ENCODE assay signal across 15 cellular contexts in genomic region chr16:85998178-85998867, GRCh38.
A peak's percentile ranks its signal among the peaks of the same experiment; 100 is the strongest.
DNase-seq lines count a peak whose midpoint lies in the region; ATAC-seq and TF ChIP-seq lines count a peak whose summit lies in the region.
"Had no signal": no experiment of that assay in that cellular context is flagged by ENCODE, and none has a peak within 500 bp of the region (broad histone marks: within the 10 kb centered on the region; RNA-seq: fewer than 3 reads in every experiment).

No MANE protein-coding gene starts in this region.

- no peak for TF ChIP-seq CTCF in MM.1S (IDR thresholded peaks at IDR 0.05; ENCODE audit: low read length)

- H3F3A ChIP-seq in MM.1S (ENCODE audit: insufficient read depth, low read length), result no peaks in the 10 kb centered on the region

- H3K9ac ChIP-seq in BLaER1 (no peak overlapping the region), MM.1S (ENCODE audit: low read length) (no peak overlapping the region)

- no peak overlapping the region for H2AFZ ChIP-seq in MM.1S (ENCODE audit: low read length)

- no peaks in the 10 kb centered on the region for H3K79me2 ChIP-seq in MM.1S (ENCODE audit: low read length)

- H3K9me3 Mint-ChIP-seq in activated T-helper 1 cell treated with anti-CD3 and anti-CD28 coated beads, Interleukin-12 subunit alpha, Interleukin-12 subunit beta, Interleukin-2, Interleukin-4 antibody, amounts not matched to agents 30 ng/mL and 10 ng/mL and 1 ng/mL, durations not matched to agents 14 hours and 24 hours and 36 hours, result no peaks in the 10 kb centered on the region
- peaks cover 0 to 5% (median 0%) of the 10 kb centered on the region in 7 donors for H3K9me3 Mint-ChIP-seq in naive B cell

- no peak for ATAC-seq in naive B cell (ENCODE audit: low read depth in 2 of 2)
- ATAC-seq in activated CD4-positive, CD25-positive, alpha-beta regulatory T cell treated with anti-CD3 and anti-CD28 coated beads, Interleukin-2, amount 50 U/mL, for 24 hours, result no peak
- ATAC-seq: left lung, Right ventricle myocardium inferior had no signal

- H3K4me3 Mint-ChIP-seq in activated T-helper 1 cell treated with anti-CD3 and anti-CD28 coated beads, Interleukin-12 subunit alpha, Interleukin-12 subunit beta, Interleukin-2, Interleukin-4 antibody, amounts not matched to agents 30 ng/mL and 10 ng/mL and 1 ng/mL, durations not matched to agents 14 hours and 24 hours and 36 hours, result peak overlapping the region; percentile 13
- peak overlapping the region; percentile 2 to 76 (median 40) for H3K4me3 Mint-ChIP-seq in naive B cell

- peak; percentile 54 for DNase-seq in DMS79 treated with DMSO at 0.1 percent for 48 hours (lab: John Stamatoyannopoulos, UW)
- no peak for DNase-seq in activated T-helper 1 cell treated with anti-CD3 and anti-CD28 coated beads, Interleukin-12 subunit alpha, Interleukin-12 subunit beta, Interleukin-2, Interleukin-4 antibody, amounts not matched to agents 30 ng/mL and 10 ng/mL and 1 ng/mL, durations not matched to agents 14 hours and 24 hours and 36 hours (ENCODE audit: low spot score)
- no peak for DNase-seq in naive B cell
- DNase-seq in MM.1S, result no peak
- no peak for DNase-seq in NCI-H82 (lab: John Stamatoyannopoulos, UW)
- DNase-seq: activated effector memory CD4-positive, alpha-beta T cell treated with anti-CD3 and anti-CD28 coated beads, Interleukin-2, amount 50 U/mL, for 16 hours; GOT3; Karpas-422; left lung; NCI-H526; stimulated activated CD4-positive, alpha-beta T cell treated with anti-CD3 and anti-CD28 coated beads, Interleukin-15, amount 100 ng/mL, for 24 hours; tibial artery had no signal

- H4K20me1 ChIP-seq in BLaER1, result no peaks in the 10 kb centered on the region
- H4K20me1 ChIP-seq in MM.1S (ENCODE audit: insufficient read depth, low read length), result no peaks in the 10 kb centered on the region

- H3K27ac ChIP-seq in BLaER1 (0 out of 2 replicates have a peak overlapping the region, but pooled peaks have one; percentile 14), MM.1S (ENCODE audit: low read length) (no peak overlapping the region)
- H3K27ac ChIP-seq: left lung, tibial artery had no signal

- peak overlapping the region; percentile 71 for H3K27ac Mint-ChIP-seq in activated T-helper 1 cell treated with anti-CD3 and anti-CD28 coated beads, Interleukin-12 subunit alpha, Interleukin-12 subunit beta, Interleukin-2, Interleukin-4 antibody, amounts not matched to agents 30 ng/mL and 10 ng/mL and 1 ng/mL, durations not matched to agents 14 hours and 24 hours and 36 hours
- H3K27ac Mint-ChIP-seq in naive B cell, result peak overlapping the region in 2 of 6 donors; percentile 48 to 91

- H3K9me3 ChIP-seq in BLaER1 (no peaks in the 10 kb centered on the region), MM.1S (replicated peaks; ENCODE audit: insufficient read depth, low read length) (no peaks in the 10 kb centered on the region)
- H3K9me3 ChIP-seq: left lung, tibial artery had no signal

- peaks cover 29% of the 10 kb centered on the region for H3K4me1 Mint-ChIP-seq in activated T-helper 1 cell treated with anti-CD3 and anti-CD28 coated beads, Interleukin-12 subunit alpha, Interleukin-12 subunit beta, Interleukin-2, Interleukin-4 antibody, amounts not matched to agents 30 ng/mL and 10 ng/mL and 1 ng/mL, durations not matched to agents 14 hours and 24 hours and 36 hours (ENCODE audit: low read depth)
- peaks cover 41 to 89% (median 57%) of the 10 kb centered on the region in 3 donors for H3K4me1 Mint-ChIP-seq in naive B cell

- H3K4me1 ChIP-seq in BLaER1 (peaks cover 55% of the 10 kb centered on the region), MM.1S (ENCODE audit: low read length) (no peaks in the 10 kb centered on the region)
- H3K4me1 ChIP-seq: left lung had no signal

- no peaks in the 10 kb centered on the region for H3K36me3 ChIP-seq in BLaER1
- H3K36me3 ChIP-seq in MM.1S (replicated peaks; ENCODE audit: insufficient read depth, low read length), result no peaks in the 10 kb centered on the region
- H3K36me3 ChIP-seq: left lung, tibial artery had no signal

- no peaks in the 10 kb centered on the region for H3K36me3 Mint-ChIP-seq in activated T-helper 1 cell treated with anti-CD3 and anti-CD28 coated beads, Interleukin-12 subunit alpha, Interleukin-12 subunit beta, Interleukin-2, Interleukin-4 antibody, amounts not matched to agents 30 ng/mL and 10 ng/mL and 1 ng/mL, durations not matched to agents 14 hours and 24 hours and 36 hours (ENCODE audit: low read depth)
- no peaks in the 10 kb centered on the region for H3K36me3 Mint-ChIP-seq in naive B cell

- H3K27me3 Mint-ChIP-seq in activated T-helper 1 cell treated with anti-CD3 and anti-CD28 coated beads, Interleukin-12 subunit alpha, Interleukin-12 subunit beta, Interleukin-2, Interleukin-4 antibody, amounts not matched to agents 30 ng/mL and 10 ng/mL and 1 ng/mL, durations not matched to agents 14 hours and 24 hours and 36 hours (ENCODE audit: insufficient read depth), result no peaks in the 10 kb centered on the region
- H3K27me3 Mint-ChIP-seq in naive B cell, result no peaks in the 10 kb centered on the region

- intact Hi-C loops in activated T-helper 1 cell treated with anti-CD3 and anti-CD28 coated beads, Interleukin-12 subunit alpha, Interleukin-12 subunit beta, Interleukin-2, Interleukin-4 antibody, amounts not matched to agents 30 ng/mL and 10 ng/mL and 1 ng/mL, durations not matched to agents 14 hours and 24 hours and 36 hours (cut with micrococcal nuclease), result loop anchor here (10.0 kb wide), 1 partner anchor 444 kb away; no protein-coding TSS in a partner anchor

- H3K9me2 ChIP-seq in MM.1S (replicated peaks; ENCODE audit: insufficient read depth, low read length), result no peaks in the 10 kb centered on the region

- H3K4me3 ChIP-seq in BLaER1 (no peak overlapping the region), MM.1S (ENCODE audit: low read length) (no peak overlapping the region)
- H3K4me3 ChIP-seq: left lung, tibial artery had no signal

- no peaks in the 10 kb centered on the region for H3K27me3 ChIP-seq in BLaER1
- H3K27me3 ChIP-seq in MM.1S (replicated peaks; ENCODE audit: insufficient read depth, low read length), result peaks cover 88% of the 10 kb centered on the region
- H3K27me3 ChIP-seq: left lung had no signal

- H3K4me2 ChIP-seq in BLaER1, result peak overlapping the region; percentile 75
- no peak overlapping the region for H3K4me2 ChIP-seq in MM.1S (ENCODE audit: low read depth, low read length)
